In genomic region chr11:68468217-68468828, GRCh38 we compare ENCODE assay signal across 9 cellular contexts. TPM values are rescaled to one million over a fixed set of nuclear protein-coding genes. Genes with fewer than 3 reads are reported as not detected.
DNase-seq lines count a peak whose midpoint lies in the region; ATAC-seq and TF ChIP-seq lines count a peak whose summit lies in the region.
"Had no signal": no experiment of that assay in that cellular context is flagged by ENCODE, and none has a peak within 500 bp of the region (broad histone marks: within the 10 kb centered on the region; RNA-seq: fewer than 3 reads in every experiment).

No MANE protein-coding gene starts in this region.

- H3K27me3 ChIP-seq in MM.1S (replicated peaks; ENCODE audit: insufficient read depth, low read length) (no peaks in the 10 kb centered on the region), gastrocnemius medialis (no peaks in the 10 kb centered on the region)

- peak overlapping the region; percentile 33 for H3K4me3 Mint-ChIP-seq in activated T-cell treated with anti-CD3 and anti-CD28 coated beads, Interleukin-2, amount 50 U/mL, for 4 hours
- H3K4me3 Mint-ChIP-seq in activated naive CD8-positive, alpha-beta T cell treated with anti-CD3 and anti-CD28 coated beads, Interleukin-2, amount 10 ng/mL, durations not matched to agents 7 days and 5 days = peak overlapping the region; percentile 41

- no peaks in the 10 kb centered on the region for H3K9me2 ChIP-seq in MM.1S (replicated peaks; ENCODE audit: insufficient read depth, low read length)

- POLR2A ChIA-PET in activated naive CD8-positive, alpha-beta T cell treated with anti-CD3 and anti-CD28 coated beads, Interleukin-2, amount 10 ng/mL, durations not matched to agents 7 days and 5 days (lab: Charles Lee) = no interaction called here

- H3K36me3 ChIP-seq in MM.1S (replicated peaks; ENCODE audit: insufficient read depth, low read length) = no peaks in the 10 kb centered on the region
- no peaks in the 10 kb centered on the region for H3K36me3 ChIP-seq in gastrocnemius medialis

- peaks cover 100% of the 10 kb centered on the region for H3K79me2 ChIP-seq in MM.1S (ENCODE audit: low read length)

- H3K36me3 Mint-ChIP-seq in activated T-cell treated with anti-CD3 and anti-CD28 coated beads, Interleukin-2, amount 50 U/mL, for 4 hours (ENCODE audit: insufficient read depth) = peaks cover 23% of the 10 kb centered on the region
- peaks cover 24% of the 10 kb centered on the region for H3K36me3 Mint-ChIP-seq in activated naive CD8-positive, alpha-beta T cell treated with anti-CD3 and anti-CD28 coated beads, Interleukin-2, amount 10 ng/mL, durations not matched to agents 7 days and 5 days

- H3F3A ChIP-seq in MM.1S (ENCODE audit: insufficient read depth, low read length) = peaks cover 4% of the 10 kb centered on the region; the same call in 1 of the 2 replicates

- TF ChIP-seq POLR2A in gastrocnemius medialis (IDR thresholded peaks at IDR 0.05) = no peak

- H3K27ac Mint-ChIP-seq in activated naive CD8-positive, alpha-beta T cell treated with anti-CD3 and anti-CD28 coated beads, Interleukin-2, amount 10 ng/mL, durations not matched to agents 7 days and 5 days = peak overlapping the region; percentile 53

- no peaks in the 10 kb centered on the region for H3K9me3 Mint-ChIP-seq in activated T-cell treated with anti-CD3 and anti-CD28 coated beads, Interleukin-2, amount 50 U/mL, for 4 hours
- no peaks in the 10 kb centered on the region for H3K9me3 Mint-ChIP-seq in activated naive CD8-positive, alpha-beta T cell treated with anti-CD3 and anti-CD28 coated beads, Interleukin-2, amount 10 ng/mL, durations not matched to agents 7 days and 5 days

- H3K27ac ChIP-seq in MM.1S (ENCODE audit: low read length) (peak overlapping the region; percentile 2; the same call in 1 of the 2 replicates), gastrocnemius medialis (peak overlapping the region; percentile 19 to 56 (median 36))

- no peak for TF ChIP-seq CTCF in MM.1S (IDR thresholded peaks at IDR 0.05; ENCODE audit: low read length)
- no peak for TF ChIP-seq CTCF in gastrocnemius medialis (IDR thresholded peaks at IDR 0.05 in 4 of 5, conservative IDR thresholded peaks at IDR 0.05 in 1 of 5)

- peaks cover 89% of the 10 kb centered on the region for H4K20me1 ChIP-seq in MM.1S (ENCODE audit: insufficient read depth, low read length)

- H3K4me3 ChIP-seq in MM.1S (ENCODE audit: low read length) (no peak overlapping the region), gastrocnemius medialis (no peak overlapping the region)

- H2AFZ ChIP-seq in MM.1S (ENCODE audit: low read length) = no peak overlapping the region

- intact Hi-C loops in gastrocnemius medialis (cut with DNase I; ENCODE audit: low total_unique reads) = loop anchor here (10.0 kb wide), 1 partner anchor 366 kb away; no protein-coding TSS in a partner anchor

- no peak overlapping the region for H3K4me2 ChIP-seq in MM.1S (ENCODE audit: low read depth, low read length)

- no peak for DNase-seq in activated T-cell treated with anti-CD3 and anti-CD28 coated beads, Interleukin-2, amount 50 U/mL, for 4 hours
- no peak for DNase-seq in activated T-cell treated with anti-CD3 and anti-CD28 coated beads, Interleukin-2, amount 50 U/mL, for 48 hours
- no peak for DNase-seq in MM.1S
- no peak for DNase-seq in activated naive CD8-positive, alpha-beta T cell treated with anti-CD3 and anti-CD28 coated beads, Interleukin-2, amount 10 ng/mL, durations not matched to agents 7 days and 5 days
- no peak for DNase-seq in gastrocnemius medialis
- no peak for DNase-seq in GDM1 (lab: John Stamatoyannopoulos, UW)
- DNase-seq in activated effector memory CD4-positive, alpha-beta T cell treated with Interleukin-2 at 50 U/mL for 16 hours = no peak
- no peak for DNase-seq in NCI-H82 (lab: John Stamatoyannopoulos, UW)
- DNase-seq: NCI-H1694 had no signal

- peak in 1 of 2 donors; percentile 37 for ATAC-seq in activated T-cell treated with anti-CD3 and anti-CD28 coated beads, Interleukin-2, amount 50 U/mL, for 4 hours
- ATAC-seq in activated naive CD8-positive, alpha-beta T cell treated with anti-CD3 and anti-CD28 coated beads, Interleukin-2, amount 10 ng/mL, durations not matched to agents 7 days and 5 days (ENCODE audit: low read depth) = peak; percentile 50
- no peak for ATAC-seq in gastrocnemius medialis

- H3K9ac ChIP-seq in MM.1S (ENCODE audit: low read length) = no peak overlapping the region

- no peaks in the 10 kb centered on the region for H3K9me3 ChIP-seq in MM.1S (replicated peaks; ENCODE audit: insufficient read depth, low read length)
- no peaks in the 10 kb centered on the region for H3K9me3 ChIP-seq in gastrocnemius medialis

- in situ Hi-C loops in gastrocnemius medialis (cut with MboI; ENCODE audit: low sequenced_read_pairs in 4 of 4) = loop anchor here (10.0 to 25.0 kb wide), 3 partner anchors 106 to 126 kb away; no protein-coding TSS in a partner anchor

- H3K4me1 ChIP-seq in MM.1S (ENCODE audit: low read length) = peaks cover 23% of the 10 kb centered on the region
- peaks cover 91 to 99% of the 10 kb centered on the region in 2 donors for H3K4me1 ChIP-seq in gastrocnemius medialis

- no peaks in the 10 kb centered on the region for H3K27me3 Mint-ChIP-seq in activated T-cell treated with anti-CD3 and anti-CD28 coated beads, Interleukin-2, amount 50 U/mL, for 4 hours (ENCODE audit: low read depth)
- H3K27me3 Mint-ChIP-seq in activated naive CD8-positive, alpha-beta T cell treated with anti-CD3 and anti-CD28 coated beads, Interleukin-2, amount 10 ng/mL, durations not matched to agents 7 days and 5 days = no peaks in the 10 kb centered on the region

- H3K4me1 Mint-ChIP-seq in activated T-cell treated with anti-CD3 and anti-CD28 coated beads, Interleukin-2, amount 50 U/mL, for 4 hours (ENCODE audit: low read depth) = peaks cover 91% of the 10 kb centered on the region
- peaks cover 79% of the 10 kb centered on the region for H3K4me1 Mint-ChIP-seq in activated naive CD8-positive, alpha-beta T cell treated with anti-CD3 and anti-CD28 coated beads, Interleukin-2, amount 10 ng/mL, durations not matched to agents 7 days and 5 days

RNA-seq across cellular contexts. Expression of gene PPP6R3, which starts 7.8 kb away (rescaled TPM):
- total RNA-seq in activated T-cell treated with anti-CD3 and anti-CD28 coated beads, Interleukin-2, amount 50 U/mL, for 4 hours = 100 to 1,000 TPM; 126 to 129 (median 128) TPM
- 100 to 1,000 TPM; 117 to 118 TPM for total RNA-seq in activated naive CD8-positive, alpha-beta T cell treated with anti-CD3 and anti-CD28 coated beads, Interleukin-2, amount 10 ng/mL, durations not matched to agents 7 days and 5 days
- 100 to 1,000 TPM in 3 of 4 donors, 10 to 100 TPM in 1; 77.3 to 196 (median 133) TPM for total RNA-seq in gastrocnemius medialis
